ENCODE assay signal across 29 cellular contexts in genomic region chr9:68708089-68708488, GRCh38. TPM values are rescaled to one million over a fixed set of nuclear protein-coding genes. Genes with fewer than 3 reads are reported as not detected.
DNase-seq lines count a peak whose midpoint lies in the region; ATAC-seq, FAIRE-seq and TF ChIP-seq lines count a peak whose summit lies in the region.
"Had no signal": no experiment of that assay in that cellular context is flagged by ENCODE, and none has a peak within 500 bp of the region (broad histone marks: within the 10 kb centered on the region; RNA-seq: fewer than 3 reads in every experiment).

No MANE protein-coding gene starts in this region.

- no peak for TF ChIP-seq EP300 in HepG2 (IDR thresholded peaks at IDR 0.05; ENCODE audit: low read depth in 2 of 2, low read length in 2 of 2)
- TF ChIP-seq EP300 in HepG2 (CRISPR knock-in tag; IDR thresholded peaks at IDR 0.05; ENCODE audit: borderline replicate concordance) = no peak

- POLR2A ChIA-PET in HepG2 (lab: Yijun Ruan, JAX) = interaction anchor here (0.7 to 3.9 kb wide), 3 partner anchors 32 to 72 kb away, joined by 3 to 31 read pairs (median 4); a partner anchor contains a TSS
- POLR2A ChIA-PET in GM10248 (lab: Yijun Ruan, JAX) = no interaction called here

- no peak overlapping the region for H3K9ac ChIP-seq in HepG2 (ENCODE audit: insufficient read depth, low read depth, low read length)
- peak overlapping the region; percentile 92 for H3K9ac ChIP-seq in mucosa of stomach (ENCODE audit: low read length)

- peaks cover 64% of the 10 kb centered on the region for H3K4me1 Mint-ChIP-seq in activated T-helper 2 cell treated with anti-CD3 and anti-CD28 coated beads, Interferon-gamma antibody, Interleukin-2, Interleukin-4, amounts not matched to agents 10 μg/mL and 5 μg/mL and 100 μg/mL, durations not matched to agents 14 hours and 24 hours and 36 hours (ENCODE audit: low read depth)
- H3K4me1 Mint-ChIP-seq: stimulated activated effector memory CD8-positive, alpha-beta T cell treated with anti-CD3 and anti-CD28 coated beads, Interleukin-12 subunit alpha, Interleukin-12 subunit beta, amount 100 ng/mL, for 72 hours had no signal

- 87% methylated on average over 2 of the region's 2 CpGs for WGBS in HepG2 (ENCODE audit: low lambda C conversion rate)
- 64% methylated on average over 2 of the region's 2 CpGs for WGBS in right lobe of liver (ENCODE audit: insufficient coverage, low coverage, low lambda C conversion rate, missing lambda C conversion rate)

- H3K4me1 ChIP-seq in HepG2 (ENCODE audit: insufficient read depth, low read length) = peaks cover 70% of the 10 kb centered on the region
- H3K4me1 ChIP-seq in right lobe of liver = peaks cover 0 to 9% (median 3%) of the 10 kb centered on the region in 4 donors
- H3K4me1 ChIP-seq in mucosa of stomach (ENCODE audit: control insufficient read depth, insufficient read depth, low read length) = peaks cover 24% of the 10 kb centered on the region

- TF ChIP-seq POLR2A in HepG2 (IDR thresholded peaks at IDR 0.05; ENCODE audit: insufficient read depth in 1 of 2, low read depth in 2 of 2, low read length in 2 of 2) = no peak
- no peak for TF ChIP-seq POLR2A in right lobe of liver (IDR thresholded peaks at IDR 0.05)

- ATAC-seq in HepG2 (no peak), right lobe of liver (no peak), GM19452 (IDR thresholded peaks at IDR 0.05; ENCODE audit: unreplicated experiment) (no peak), SK-N-SH treated with all-trans-retinoic acid at 6 μM for 48 hours (no peak)
- ATAC-seq: gastrocnemius medialis; HCT116; natural killer cell treated with Interleukin-12 subunit alpha and Interleukin-12 subunit beta and Interleukin-15 and Interleukin-18, amount 100 ng/mL, for 72 hours; stimulated activated effector memory CD8-positive, alpha-beta T cell treated with anti-CD3 and anti-CD28 coated beads, Interleukin-12 subunit alpha, Interleukin-12 subunit beta, amount 100 ng/mL, for 72 hours had no signal

- H3K27ac ChIP-seq in HepG2 (ENCODE audit: extremely low read length, insufficient read depth, low read length) (no peak overlapping the region), right lobe of liver (no peak overlapping the region)
- H3K27ac ChIP-seq: breast epithelium, gastrocnemius medialis had no signal

- in situ Hi-C loops in HepG2 (cut with HindIII; ENCODE audit: extremely low pct_ligation_motif_present, low pct_unique_long_range_greater_than_20kb) = loop anchor here (5.0 to 10.0 kb wide), 3 partner anchors 74 to 297 kb away; a partner anchor contains a TSS

- H4K20me1 ChIP-seq in HepG2 (ENCODE audit: insufficient read depth, low read length) = no peaks in the 10 kb centered on the region

- FAIRE-seq in HepG2 (lab: Jason Lieb, UNC) = no peak
- FAIRE-seq: A204.1, endothelial cell of umbilical vein had no signal

- H3K4me2 ChIP-seq in HepG2 (ENCODE audit: low read depth, low read length) = peak overlapping the region; percentile 78

- intact Hi-C loops in HepG2 (cut with micrococcal nuclease; ENCODE audit: unreplicated experiment) (loop anchor here (10.0 kb wide), 1 partner anchor 317 kb away; no protein-coding TSS in a partner anchor), right lobe of liver (cut with DNase I) (no loop called here)
- intact Hi-C loops in activated T-helper 2 cell treated with anti-CD3 and anti-CD28 coated beads, Interferon-gamma antibody, Interleukin-2, Interleukin-4, amounts not matched to agents 10 μg/mL and 5 μg/mL and 100 μg/mL, durations not matched to agents 14 hours and 24 hours and 36 hours (cut with micrococcal nuclease) = loop anchor here (1.0 to 10.0 kb wide), 4 partner anchors 8 to 317 kb away; no protein-coding TSS in a partner anchor

- DNase-seq in HepG2 (ENCODE audit: low spot score) (no peak), right lobe of liver (no peak), GM10248 (ENCODE audit: extremely low spot score) (no peak), DMS114 treated with DMSO at 0.1 percent for 48 hours (lab: John Stamatoyannopoulos, UW; ENCODE audit: unreplicated experiment) (no peak)
- DNase-seq in activated T-helper 2 cell treated with anti-CD3 and anti-CD28 coated beads, Interferon-gamma antibody, Interleukin-2, Interleukin-4, amounts not matched to agents 10 μg/mL and 5 μg/mL and 100 μg/mL, durations not matched to agents 14 hours and 24 hours and 36 hours (ENCODE audit: low spot score) = no peak
- DNase-seq: activated CD4-positive, alpha-beta T cell treated with anti-CD3 and anti-CD28 coated beads for 4 hours; activated effector memory CD4-positive, alpha-beta T cell treated with Interleukin-2 at 50 U/mL for 16 hours; gastrocnemius medialis; kidney glomerular epithelial cell; midbrain; NCI-H1092 treated with DMSO at 0.1 percent for 48 hours; NCI-H187; NCI-H510A; Right ventricle myocardium superior; substantia nigra; SW 1271; upper lobe of left lung had no signal

- H3K9me3 Mint-ChIP-seq in activated T-helper 2 cell treated with anti-CD3 and anti-CD28 coated beads, Interferon-gamma antibody, Interleukin-2, Interleukin-4, amounts not matched to agents 10 μg/mL and 5 μg/mL and 100 μg/mL, durations not matched to agents 14 hours and 24 hours and 36 hours = no peaks in the 10 kb centered on the region
- H3K9me3 Mint-ChIP-seq: natural killer cell treated with Interleukin-12 subunit alpha and Interleukin-12 subunit beta and Interleukin-15 and Interleukin-18, amount 100 ng/mL, for 72 hours; stimulated activated effector memory CD8-positive, alpha-beta T cell treated with anti-CD3 and anti-CD28 coated beads, Interleukin-12 subunit alpha, Interleukin-12 subunit beta, amount 100 ng/mL, for 72 hours had no signal

- H3K36me3 Mint-ChIP-seq in activated T-helper 2 cell treated with anti-CD3 and anti-CD28 coated beads, Interferon-gamma antibody, Interleukin-2, Interleukin-4, amounts not matched to agents 10 μg/mL and 5 μg/mL and 100 μg/mL, durations not matched to agents 14 hours and 24 hours and 36 hours (ENCODE audit: low read depth) = peaks cover 69% of the 10 kb centered on the region
- H3K36me3 Mint-ChIP-seq: activated naive CD8-positive, alpha-beta T cell; natural killer cell treated with Interleukin-12 subunit alpha and Interleukin-12 subunit beta and Interleukin-15 and Interleukin-18, amount 100 ng/mL, for 72 hours; stimulated activated effector memory CD8-positive, alpha-beta T cell treated with anti-CD3 and anti-CD28 coated beads, Interleukin-12 subunit alpha, Interleukin-12 subunit beta, amount 100 ng/mL, for 72 hours had no signal

- no peaks in the 10 kb centered on the region; a peak in 1 of 5 replicates for H3K27me3 ChIP-seq in HepG2 (ENCODE audit: control insufficient read depth in 1 of 2, insufficient read depth in 2 of 2, low read length in 2 of 2)
- H3K27me3 ChIP-seq in right lobe of liver = peaks cover 0 to 6% of the 10 kb centered on the region in 2 donors
- no peaks in the 10 kb centered on the region for H3K27me3 ChIP-seq in mucosa of stomach (ENCODE audit: control insufficient read depth, insufficient read depth, low read length)
- H3K27me3 ChIP-seq: gastrocnemius medialis, upper lobe of left lung had no signal

- no peaks in the 10 kb centered on the region for H3K9me3 ChIP-seq in HepG2 (ENCODE audit: low read length)
- no peaks in the 10 kb centered on the region for H3K9me3 ChIP-seq in right lobe of liver
- H3K9me3 ChIP-seq in mucosa of stomach (ENCODE audit: control insufficient read depth, low read length) = no peaks in the 10 kb centered on the region
- H3K9me3 ChIP-seq: breast epithelium, gastrocnemius medialis, upper lobe of left lung had no signal

- no peak overlapping the region for H3K27ac Mint-ChIP-seq in activated T-helper 2 cell treated with anti-CD3 and anti-CD28 coated beads, Interferon-gamma antibody, Interleukin-2, Interleukin-4, amounts not matched to agents 10 μg/mL and 5 μg/mL and 100 μg/mL, durations not matched to agents 14 hours and 24 hours and 36 hours
- H3K27ac Mint-ChIP-seq: activated naive CD8-positive, alpha-beta T cell; natural killer cell treated with Interleukin-12 subunit alpha and Interleukin-12 subunit beta and Interleukin-15 and Interleukin-18, amount 100 ng/mL, for 72 hours; stimulated activated effector memory CD8-positive, alpha-beta T cell treated with anti-CD3 and anti-CD28 coated beads, Interleukin-12 subunit alpha, Interleukin-12 subunit beta, amount 100 ng/mL, for 72 hours had no signal

- TF ChIP-seq CTCF in HepG2 (CRISPR knock-in tag; IDR thresholded peaks at IDR 0.05) = no peak
- TF ChIP-seq CTCF in right lobe of liver (IDR thresholded peaks at IDR 0.05) = no peak
- no peak for TF ChIP-seq CTCF in GM10248 (IDR thresholded peaks at IDR 0.05; ENCODE audit: control extremely low read depth, extremely low read depth, low read depth, missing control alignments)

- no peaks in the 10 kb centered on the region; a peak in 1 of 5 replicates for H3K36me3 ChIP-seq in HepG2 (replicated peaks in 1 of 2; ENCODE audit: control insufficient read depth in 1 of 2, insufficient read depth in 2 of 2, low read length in 2 of 2)
- H3K36me3 ChIP-seq in right lobe of liver = no peaks in the 10 kb centered on the region
- H3K36me3 ChIP-seq in mucosa of stomach (ENCODE audit: control insufficient read depth, insufficient read depth, low read length) = no peaks in the 10 kb centered on the region
- H3K36me3 ChIP-seq: breast epithelium, gastrocnemius medialis, upper lobe of left lung had no signal

- BruUV-seq in HepG2 (replicated peaks; lab: Mats Ljungman, UMichigan) = no TSS peak

- peaks cover 19% of the 10 kb centered on the region for H3K27me3 Mint-ChIP-seq in activated T-helper 2 cell treated with anti-CD3 and anti-CD28 coated beads, Interferon-gamma antibody, Interleukin-2, Interleukin-4, amounts not matched to agents 10 μg/mL and 5 μg/mL and 100 μg/mL, durations not matched to agents 14 hours and 24 hours and 36 hours (ENCODE audit: low read depth)

- CTCF ChIA-PET in HepG2 (lab: Yijun Ruan, JAX; ENCODE audit: low intra/inter-chr PET ratio, low total read pairs) = no interaction called here
- CTCF ChIA-PET in GM10248 (lab: Yijun Ruan, JAX) = interaction anchor here (0.7 to 1.5 kb wide), 12 partner anchors 11 to 291 kb away, joined by 3 to 7 read pairs (median 4); no protein-coding TSS in a partner anchor

- no peak for TF ChIP-seq RAD21 in HepG2 (CRISPR knock-in tag; IDR thresholded peaks at IDR 0.05)

- peak overlapping the region; percentile 86 for H3K4me3 Mint-ChIP-seq in activated T-helper 2 cell treated with anti-CD3 and anti-CD28 coated beads, Interferon-gamma antibody, Interleukin-2, Interleukin-4, amounts not matched to agents 10 μg/mL and 5 μg/mL and 100 μg/mL, durations not matched to agents 14 hours and 24 hours and 36 hours (ENCODE audit: low read depth)
- H3K4me3 Mint-ChIP-seq: activated naive CD8-positive, alpha-beta T cell; natural killer cell treated with Interleukin-12 subunit alpha and Interleukin-12 subunit beta and Interleukin-15 and Interleukin-18, amount 100 ng/mL, for 72 hours; stimulated activated effector memory CD8-positive, alpha-beta T cell treated with anti-CD3 and anti-CD28 coated beads, Interleukin-12 subunit alpha, Interleukin-12 subunit beta, amount 100 ng/mL, for 72 hours had no signal

- H3K79me2 ChIP-seq in HepG2 (ENCODE audit: insufficient read depth, low read length) = peaks cover 72% of the 10 kb centered on the region

- H3K4me3 ChIP-seq in HepG2 (replicated peaks in 1 of 3; ENCODE audit: insufficient read depth in 1 of 3, low read depth in 2 of 3, low read length in 3 of 3) = no peak overlapping the region; a peak in 1 of 6 replicates
- no peak overlapping the region for H3K4me3 ChIP-seq in right lobe of liver
- H3K4me3 ChIP-seq in mucosa of stomach (ENCODE audit: low read length) = no peak overlapping the region
- H3K4me3 ChIP-seq: gastrocnemius medialis had no signal

- no peak overlapping the region for H2AFZ ChIP-seq in HepG2 (ENCODE audit: low read length)

RNA-seq across cellular contexts. Expression of gene PIP5K1B, which starts 3.0 kb away (rescaled TPM):
- total RNA-seq in HepG2 (2016; rRNA removed; fragmentation: Illumina TruSeq; extraction: Trizol) (15.8 and 20.9 TPM in 2 replicates), right lobe of liver (under 1 TPM in 2 of 6 experiments, not detected in 4; 0.27 to 0.71 TPM)
- 4.8 and 6.0 TPM in 2 replicates for total RNA-seq in HepG2 (2016; cell fraction: cytosol; rRNA removed; fragmentation: Illumina TruSeq; extraction: Trizol; ENCODE audit: low read depth)
- 14.6 and 19.9 TPM in 2 replicates for total RNA-seq in HepG2 (2016; cell fraction: insoluble cytoplasmic fraction; rRNA removed; fragmentation: Illumina TruSeq; extraction: Trizol)
- 15.0 and 15.8 TPM in 2 replicates for total RNA-seq in HepG2 (2016; cell fraction: membrane; rRNA removed; fragmentation: Illumina TruSeq; extraction: Trizol)
- 22.1 and 23.7 TPM in 2 replicates for total RNA-seq in HepG2 (2016; cell fraction: nucleus; rRNA removed; fragmentation: Illumina TruSeq; extraction: Trizol)
- 12.5 and 17.5 TPM in 2 replicates for polyA plus RNA-seq in HepG2 (2011; rRNA removed)
- polyA plus RNA-seq in HepG2 (2011; cell fraction: cytosol; rRNA removed) = 8.8 and 10.8 TPM in 2 replicates
- 7.1 and 7.2 TPM in 2 replicates for polyA plus RNA-seq in HepG2 (2011; cell fraction: nucleus; rRNA removed)
- polyA plus RNA-seq in HepG2 (2012) = 10.5 and 11.6 TPM in 2 replicates
- 4.0 and 4.9 TPM in 2 replicates for polyA plus RNA-seq in HepG2 (2016; cell fraction: cytosol; fragmentation: Illumina TruSeq; extraction: Trizol; ENCODE audit: low read depth)
- 22.2 and 24.8 TPM in 2 replicates for polyA plus RNA-seq in HepG2 (2016; cell fraction: insoluble cytoplasmic fraction; fragmentation: Illumina TruSeq; extraction: Trizol; ENCODE audit: low read depth)
- polyA plus RNA-seq in HepG2 (2016; cell fraction: membrane; fragmentation: Illumina TruSeq; extraction: Trizol; ENCODE audit: low read depth) = 11.2 and 13.2 TPM in 2 replicates
- 11.5 and 12.3 TPM in 2 replicates for polyA plus RNA-seq in HepG2 (2016; cell fraction: nucleus; fragmentation: Illumina TruSeq; extraction: Trizol; ENCODE audit: insufficient read depth, low read depth)
- polyA minus RNA-seq in HepG2 (2011; rRNA and poly(A)+ RNA removed; ENCODE audit: low replicate concordance) = 0.12 and 25.9 TPM in 2 replicates
- 11.4 and 11.6 TPM in 2 replicates for polyA minus RNA-seq in HepG2 (2011; cell fraction: cytosol; rRNA and poly(A)+ RNA removed)
- polyA minus RNA-seq in HepG2 (2011; cell fraction: nucleus; rRNA and poly(A)+ RNA removed) = 72.0 and 77.6 TPM in 2 replicates
- 76.2 and 77.2 TPM in 2 replicates for total RNA-seq in activated T-helper 2 cell treated with anti-CD3 and anti-CD28 coated beads, Interferon-gamma antibody, Interleukin-2, Interleukin-4, amounts not matched to agents 10 μg/mL and 5 μg/mL and 100 μg/mL, durations not matched to agents 14 hours and 24 hours and 36 hours
- total RNA-seq: chondrocyte, osteocyte had no signal
- polyA plus RNA-seq: endothelial cell of umbilical vein had no signal

Comparison
In these comparisons a context has a peak if more than half of its experiments do, and no peak if none do; other contexts are left out.
1. intact Hi-C loops: an anchor here in HepG2 (10.0 kb wide) and activated T-helper 2 cell treated with anti-CD3 and anti-CD28 coated beads, Interferon-gamma antibody, Interleukin-2, Interleukin-4, amounts not matched to agents 10 μg/mL and 5 μg/mL and 100 μg/mL, durations not matched to agents 14 hours and 24 hours and 36 hours (1.0 to 10.0 kb wide); none called in right lobe of liver.